In the genomic region with DNA sequence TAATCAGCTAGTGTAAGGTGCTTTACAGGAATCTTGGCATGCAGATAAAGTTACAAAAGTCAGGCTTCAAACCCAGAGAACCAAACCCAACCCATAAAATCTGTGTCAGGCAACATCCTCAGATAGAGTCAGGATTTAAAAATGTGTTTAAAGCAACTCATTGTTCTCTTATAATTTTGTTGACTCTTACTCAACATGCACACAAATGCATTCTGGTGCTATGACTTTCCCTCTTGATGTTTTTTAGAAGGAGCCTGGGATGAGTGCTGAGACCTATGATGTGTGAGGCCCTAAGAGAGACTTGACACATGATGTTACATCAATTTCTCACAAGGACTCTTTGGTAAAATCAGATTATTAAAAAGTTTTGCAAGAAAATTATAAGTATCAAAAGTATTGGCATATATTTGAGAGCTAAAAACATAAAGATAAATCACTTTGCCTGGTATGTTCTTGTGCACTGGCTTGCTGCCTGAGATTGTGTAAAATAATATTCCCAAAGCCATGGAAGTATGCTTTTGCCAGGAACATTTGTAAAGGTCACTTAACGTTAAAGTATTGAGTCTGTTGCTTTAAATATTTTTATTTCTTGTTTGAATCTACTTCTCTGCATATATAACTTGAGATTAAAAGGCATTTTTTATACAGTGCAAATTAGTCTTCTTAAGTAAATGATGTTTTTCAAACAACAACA, we compare ENCODE assay signal across 20 cellular contexts.
DNase-seq lines count a peak whose midpoint lies in the region; ATAC-seq and TF ChIP-seq lines count a peak whose summit lies in the region.
"Had no signal": no experiment of that assay in that cellular context is flagged by ENCODE, and none has a peak within 500 bp of the region (broad histone marks: within the 10 kb centered on the region; RNA-seq: fewer than 3 reads in every experiment).

No MANE protein-coding gene starts in this region.

- H2AFZ ChIP-seq in PC-3 (ENCODE audit: low read length): no peak overlapping the region

- in situ Hi-C loops in gastrocnemius medialis (cut with MboI; ENCODE audit: low sequenced_read_pairs in 4 of 4): loop anchor here in 3 of 4 donors (10.0 to 25.0 kb wide), 4 partner anchors 233 to 483 kb away; a partner anchor contains a TSS

- H3K27me3 ChIP-seq in PC-3 (ENCODE audit: low read length) (no peaks in the 10 kb centered on the region), gastrocnemius medialis (no peaks in the 10 kb centered on the region)
- H3K27me3 ChIP-seq: MG63, uterus had no signal

- 0 out of 2 replicates have a peak, but pooled peaks cover 3% of the 10 kb centered on the region for H3K9me2 ChIP-seq in PC-3 (replicated peaks; ENCODE audit: low read length)

- H3K9ac ChIP-seq in PC-3 (ENCODE audit: low read length): no peak overlapping the region

- H3K4me3 ChIP-seq in PC-3 (ENCODE audit: low read length): no peak overlapping the region
- no peak overlapping the region for H3K4me3 ChIP-seq in fibroblast of pulmonary artery (replicated peaks; ENCODE audit: low read depth, low read length)
- H3K4me3 ChIP-seq in gastrocnemius medialis: no peak overlapping the region
- H3K4me3 ChIP-seq: lower lobe of right lung, MG63, uterus had no signal

- no peaks in the 10 kb centered on the region for H3K9me3 Mint-ChIP-seq in type B pancreatic cell
- H3K9me3 Mint-ChIP-seq: activated CD4-positive, alpha-beta memory T cell treated with anti-CD3 and anti-CD28 coated beads for 36 hours; activated T-cell treated with anti-CD3 and anti-CD28 coated beads, Interleukin-2, amount 50 U/mL, for 72 hours had no signal

- CTCF ChIA-PET in PC-3 (lab: Charles Lee): no interaction called here

- no peaks in the 10 kb centered on the region for H3F3A ChIP-seq in PC-3 (ENCODE audit: low read length, unreplicated experiment)

- peaks cover 19% of the 10 kb centered on the region for H3K4me1 Mint-ChIP-seq in type B pancreatic cell (ENCODE audit: unreplicated experiment)
- H3K4me1 Mint-ChIP-seq: activated naive CD8-positive, alpha-beta T cell treated with anti-CD3 and anti-CD28 coated beads, Interleukin-2, amount 10 ng/mL, durations not matched to agents 7 days and 5 days; natural killer cell had no signal

- no peaks in the 10 kb centered on the region for H3K36me3 ChIP-seq in PC-3 (ENCODE audit: low read depth, low read length)
- no peaks in the 10 kb centered on the region for H3K36me3 ChIP-seq in gastrocnemius medialis
- H3K36me3 ChIP-seq: lower lobe of right lung, MG63, uterus, WERI-Rb-1 had no signal

- TF ChIP-seq CTCF in PC-3 (conservative IDR thresholded peaks at IDR 0.05; ENCODE audit: low read depth, low read length) (no peak), fibroblast of pulmonary artery (IDR thresholded peaks at IDR 0.05; ENCODE audit: low read length, missing control alignments) (no peak), gastrocnemius medialis (IDR thresholded peaks at IDR 0.05 in 4 of 5, conservative IDR thresholded peaks at IDR 0.05 in 1 of 5) (no peak), type B pancreatic cell (conservative IDR thresholded peaks at IDR 0.05) (no peak)

- no peaks in the 10 kb centered on the region for H3K36me3 Mint-ChIP-seq in type B pancreatic cell
- H3K36me3 Mint-ChIP-seq: activated CD4-positive, alpha-beta memory T cell treated with anti-CD3 and anti-CD28 coated beads for 36 hours; activated naive CD8-positive, alpha-beta T cell treated with anti-CD3 and anti-CD28 coated beads, Interleukin-2, amount 10 ng/mL, durations not matched to agents 7 days and 5 days; natural killer cell had no signal

- H3K4me1 ChIP-seq in PC-3 (ENCODE audit: insufficient read depth, low read length) (peaks cover 12% of the 10 kb centered on the region; the same call in 1 of the 2 replicates), gastrocnemius medialis (peaks cover 20 to 30% of the 10 kb centered on the region in 2 donors)
- H3K4me1 ChIP-seq: lower lobe of right lung had no signal

- no peak for TF ChIP-seq POLR2A in gastrocnemius medialis (IDR thresholded peaks at IDR 0.05)

- peak; percentile 53 for DNase-seq in AG20443 (ENCODE audit: low spot score)
- peak; percentile 55 for DNase-seq in PC-3
- DNase-seq in fibroblast of pulmonary artery (ENCODE audit: low read depth): peak; percentile 42
- no peak for DNase-seq in gastrocnemius medialis
- no peak for DNase-seq in type B pancreatic cell (ENCODE audit: extremely low spot score, unreplicated experiment)
- no peak for DNase-seq in HuH-7 (ENCODE audit: low spot score)
- no peak for DNase-seq in medulla oblongata (ENCODE audit: extremely low spot score)
- DNase-seq: activated CD4-positive, alpha-beta memory T cell treated with anti-CD3 and anti-CD28 coated beads for 36 hours; activated naive CD8-positive, alpha-beta T cell treated with anti-CD3 and anti-CD28 coated beads, Interleukin-2, amount 10 ng/mL, durations not matched to agents 7 days and 5 days; activated T-cell treated with anti-CD3 and anti-CD28 coated beads, Interleukin-2, amount 50 U/mL, for 72 hours; lower lobe of right lung; MG63; natural killer cell; NCI-H1694 treated with DMSO at 0.1 percent for 48 hours; posterior cingulate gyrus; RPMI8226; stimulated activated naive CD4-positive, alpha-beta T cell; uterus; WERI-Rb-1 had no signal

- no peaks in the 10 kb centered on the region for H4K20me1 ChIP-seq in PC-3 (ENCODE audit: low read length)

- H3K4me3 Mint-ChIP-seq in type B pancreatic cell: no peak overlapping the region
- H3K4me3 Mint-ChIP-seq: activated CD4-positive, alpha-beta memory T cell treated with anti-CD3 and anti-CD28 coated beads for 36 hours; activated naive CD8-positive, alpha-beta T cell treated with anti-CD3 and anti-CD28 coated beads, Interleukin-2, amount 10 ng/mL, durations not matched to agents 7 days and 5 days; activated T-cell treated with anti-CD3 and anti-CD28 coated beads, Interleukin-2, amount 50 U/mL, for 72 hours; natural killer cell had no signal

- POLR2A ChIA-PET in PC-3 (lab: Charles Lee; ENCODE audit: unreplicated experiment): no interaction called here

- ATAC-seq in PC-3 (peak; percentile 69), gastrocnemius medialis (peak; percentile 45 to 51), GM18498 (IDR thresholded peaks at IDR 0.05; ENCODE audit: unreplicated experiment) (no peak)

- H3K27ac ChIP-seq in PC-3 (ENCODE audit: low read length) (peak overlapping the region; percentile 31; the same call in 1 of the 2 replicates), gastrocnemius medialis (peak overlapping the region; percentile 25 to 57 (median 46))
- H3K27ac ChIP-seq: lower lobe of right lung, WERI-Rb-1 had no signal

- H3K27ac Mint-ChIP-seq in type B pancreatic cell: no peak overlapping the region
- H3K27ac Mint-ChIP-seq: activated CD4-positive, alpha-beta memory T cell treated with anti-CD3 and anti-CD28 coated beads for 36 hours; activated naive CD8-positive, alpha-beta T cell treated with anti-CD3 and anti-CD28 coated beads, Interleukin-2, amount 10 ng/mL, durations not matched to agents 7 days and 5 days; activated T-cell treated with anti-CD3 and anti-CD28 coated beads, Interleukin-2, amount 50 U/mL, for 72 hours; natural killer cell had no signal

- H3K4me2 ChIP-seq in PC-3 (ENCODE audit: low read length): no peak overlapping the region

- no peaks in the 10 kb centered on the region for H3K79me2 ChIP-seq in PC-3 (ENCODE audit: low read length)

- no TSS peak for BruUV-seq in PC-3 (replicated peaks; lab: Mats Ljungman, UMichigan)

- H3K9me3 ChIP-seq in PC-3 (ENCODE audit: low read length) (no peaks in the 10 kb centered on the region), gastrocnemius medialis (no peaks in the 10 kb centered on the region)
- H3K9me3 ChIP-seq: lower lobe of right lung, MG63, uterus had no signal

- H3K27me3 Mint-ChIP-seq in type B pancreatic cell: no peaks in the 10 kb centered on the region
- H3K27me3 Mint-ChIP-seq: activated naive CD8-positive, alpha-beta T cell treated with anti-CD3 and anti-CD28 coated beads, Interleukin-2, amount 10 ng/mL, durations not matched to agents 7 days and 5 days had no signal

- intact Hi-C loops in PC-3 (cut with micrococcal nuclease) (loop anchor here (2.0 kb wide), 3 partner anchors 65 to 167 kb away; no protein-coding TSS in a partner anchor), gastrocnemius medialis (cut with DNase I; ENCODE audit: low total_unique reads) (no loop called here)

Comparison
In these comparisons a context has a peak if more than half of its experiments do, and no peak if none do; other contexts are left out.
1. DNase-seq: peak in AG20443 (single experiment), PC-3 (single experiment) and fibroblast of pulmonary artery (single experiment); none in gastrocnemius medialis (0 of 2), type B pancreatic cell (single experiment), HuH-7 (single experiment) and medulla oblongata (single experiment).